1 cellular context compared by ENCODE assay signal in the genomic region with DNA sequence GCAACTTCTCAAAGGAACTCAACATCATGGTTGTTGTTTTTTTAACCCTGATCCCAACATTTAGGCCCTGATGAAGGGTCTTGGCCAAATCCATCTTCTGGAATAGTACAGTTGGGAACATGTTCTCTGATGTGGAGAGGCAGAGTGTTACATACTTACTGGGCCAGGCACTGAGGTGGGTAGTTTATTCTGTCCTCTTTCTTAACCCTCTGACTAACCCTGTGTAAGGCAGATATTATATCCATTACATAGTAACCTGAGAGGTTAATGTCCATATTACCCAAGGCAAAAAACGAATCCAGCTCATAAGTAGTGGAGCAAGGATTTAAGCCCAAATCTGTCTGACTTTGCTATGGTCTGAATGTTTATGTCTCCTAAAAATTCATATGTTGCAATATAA.
TF ChIP-seq lines count a peak whose summit lies in the region.

No MANE protein-coding gene starts in this region.

TF ChIP-seq in GM12878, 131 proteins besides CTCF, POLR2A, EP300 and RAD21:
- TF ChIP-seq SUPT20H (IDR thresholded peaks at IDR 0.05; ENCODE audit: borderline replicate concordance, control insufficient read depth, low read depth, low read length) (no peak), KAT2A (conservative IDR thresholded peaks at IDR 0.05; ENCODE audit: control insufficient read depth, low read depth, low read length) (no peak), IRF4 (IDR thresholded peaks at IDR 0.05; ENCODE audit: low read depth, low read length) (no peak), SMARCA5 (IDR thresholded peaks at IDR 0.05) (no peak), MYC (IDR thresholded peaks at IDR 0.05; ENCODE audit: insufficient read depth, insufficient read length, insufficient replicate concordance, low read length, severe bottlenecking) (no peak), JUNB (IDR thresholded peaks at IDR 0.05) (no peak), MEF2B (IDR thresholded peaks at IDR 0.05; ENCODE audit: partially characterized antibody, poor library complexity, severe bottlenecking) (no peak), E4F1 (IDR thresholded peaks at IDR 0.05; ENCODE audit: borderline replicate concordance, partially characterized antibody) (no peak), HDGF (IDR thresholded peaks at IDR 0.05) (no peak), ESRRA (IDR thresholded peaks at IDR 0.05; ENCODE audit: low read length) (no peak), MEF2A (IDR thresholded peaks at IDR 0.05; ENCODE audit: insufficient read depth, low read depth, low read length) (no peak), ZSCAN29 (IDR thresholded peaks at IDR 0.05) (no peak), PAX8 (IDR thresholded peaks at IDR 0.05) (no peak), NFXL1 (IDR thresholded peaks at IDR 0.05; ENCODE audit: borderline replicate concordance) (no peak), CHD4 (IDR thresholded peaks at IDR 0.05) (no peak)
- TF ChIP-seq, protein P1, sequence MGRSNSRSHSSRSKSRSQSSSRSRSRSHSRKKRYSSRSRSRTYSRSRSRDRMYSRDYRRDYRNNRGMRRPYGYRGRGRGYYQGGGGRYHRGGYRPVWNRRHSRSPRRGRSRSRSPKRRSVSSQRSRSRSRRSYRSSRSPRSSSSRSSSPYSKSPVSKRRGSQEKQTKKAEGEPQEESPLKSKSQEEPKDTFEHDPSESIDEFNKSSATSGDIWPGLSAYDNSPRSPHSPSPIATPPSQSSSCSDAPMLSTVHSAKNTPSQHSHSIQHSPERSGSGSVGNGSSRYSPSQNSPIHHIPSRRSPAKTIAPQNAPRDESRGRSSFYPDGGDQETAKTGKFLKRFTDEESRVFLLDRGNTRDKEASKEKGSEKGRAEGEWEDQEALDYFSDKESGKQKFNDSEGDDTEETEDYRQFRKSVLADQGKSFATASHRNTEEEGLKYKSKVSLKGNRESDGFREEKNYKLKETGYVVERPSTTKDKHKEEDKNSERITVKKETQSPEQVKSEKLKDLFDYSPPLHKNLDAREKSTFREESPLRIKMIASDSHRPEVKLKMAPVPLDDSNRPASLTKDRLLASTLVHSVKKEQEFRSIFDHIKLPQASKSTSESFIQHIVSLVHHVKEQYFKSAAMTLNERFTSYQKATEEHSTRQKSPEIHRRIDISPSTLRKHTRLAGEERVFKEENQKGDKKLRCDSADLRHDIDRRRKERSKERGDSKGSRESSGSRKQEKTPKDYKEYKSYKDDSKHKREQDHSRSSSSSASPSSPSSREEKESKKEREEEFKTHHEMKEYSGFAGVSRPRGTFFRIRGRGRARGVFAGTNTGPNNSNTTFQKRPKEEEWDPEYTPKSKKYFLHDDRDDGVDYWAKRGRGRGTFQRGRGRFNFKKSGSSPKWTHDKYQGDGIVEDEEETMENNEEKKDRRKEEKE (IDR thresholded peaks at IDR 0.05): no peak
- TF ChIP-seq, protein P2, sequence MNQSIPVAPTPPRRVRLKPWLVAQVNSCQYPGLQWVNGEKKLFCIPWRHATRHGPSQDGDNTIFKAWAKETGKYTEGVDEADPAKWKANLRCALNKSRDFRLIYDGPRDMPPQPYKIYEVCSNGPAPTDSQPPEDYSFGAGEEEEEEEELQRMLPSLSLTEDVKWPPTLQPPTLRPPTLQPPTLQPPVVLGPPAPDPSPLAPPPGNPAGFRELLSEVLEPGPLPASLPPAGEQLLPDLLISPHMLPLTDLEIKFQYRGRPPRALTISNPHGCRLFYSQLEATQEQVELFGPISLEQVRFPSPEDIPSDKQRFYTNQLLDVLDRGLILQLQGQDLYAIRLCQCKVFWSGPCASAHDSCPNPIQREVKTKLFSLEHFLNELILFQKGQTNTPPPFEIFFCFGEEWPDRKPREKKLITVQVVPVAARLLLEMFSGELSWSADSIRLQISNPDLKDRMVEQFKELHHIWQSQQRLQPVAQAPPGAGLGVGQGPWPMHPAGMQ (IDR thresholded peaks at IDR 0.05; ENCODE audit: borderline replicate concordance): no peak
